In the genomic region with DNA sequence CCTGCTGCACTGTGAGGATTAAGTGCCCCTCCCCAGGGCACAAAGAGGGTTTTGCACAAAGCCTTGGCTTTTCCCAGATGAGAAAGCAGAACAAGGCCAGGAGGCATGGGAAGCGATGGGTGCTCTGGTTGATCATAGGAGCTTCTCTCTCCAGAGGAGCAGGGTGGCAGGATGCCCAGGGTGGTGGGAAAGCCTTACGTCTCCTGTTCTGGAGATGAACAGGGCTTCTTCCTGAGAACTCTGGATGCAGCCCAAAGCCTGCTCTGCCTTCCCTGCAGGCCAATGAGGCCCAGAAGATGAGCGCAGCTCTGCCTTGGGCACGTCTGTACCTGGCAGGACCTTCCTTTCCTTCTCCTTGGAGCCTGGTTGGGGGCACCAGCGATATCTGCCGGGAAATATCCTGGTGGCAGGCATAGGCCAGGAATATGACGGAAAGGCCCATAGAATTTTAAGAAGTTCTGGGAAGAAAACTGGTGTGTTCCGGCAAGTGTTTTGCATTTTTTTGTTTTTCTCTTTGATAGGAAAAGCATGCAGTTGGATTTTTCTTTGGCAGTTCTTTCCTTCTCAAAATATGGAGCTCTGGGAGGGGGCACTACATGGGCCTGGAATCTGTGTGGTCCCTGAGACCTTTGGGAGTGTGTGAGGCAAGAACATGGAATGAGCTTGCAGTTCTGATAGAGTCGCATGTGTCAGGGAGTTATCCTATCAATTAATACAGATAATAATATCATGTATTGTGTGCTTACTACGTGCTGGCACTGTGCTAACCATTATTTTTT, we compare ENCODE assay signal across 29 cellular contexts.
A peak's percentile ranks its signal among the peaks of the same experiment; 100 is the strongest.
DNase-seq lines count a peak whose midpoint lies in the region; ATAC-seq, FAIRE-seq and TF ChIP-seq lines count a peak whose summit lies in the region.
"Had no signal": no experiment of that assay in that cellular context is flagged by ENCODE, and none has a peak within 500 bp of the region (broad histone marks: within the 10 kb centered on the region; RNA-seq: fewer than 3 reads in every experiment).

No MANE protein-coding gene starts in this region.

- H3K4me3 ChIP-seq in right cardiac atrium (ENCODE audit: low read length) (no peak overlapping the region), H1 (ENCODE audit: extremely low read depth in 1 of 4, insufficient read depth in 2 of 4, low read depth in 3 of 4, low read length in 4 of 4) (no peak overlapping the region), upper lobe of right lung (no peak overlapping the region)
- H3K4me3 ChIP-seq: BLaER1 treated with 17β-estradiol and CSF1 and Interleukin-3, amounts not matched to agents 10 nM and 100 nM; GM23248; HAP-1; SJSA1 had no signal

- no peak for ATAC-seq in right cardiac atrium
- no peak for ATAC-seq in Right ventricle myocardium superior (ENCODE audit: poor library complexity)
- no peak for ATAC-seq in upper lobe of right lung
- ATAC-seq: PC-3, Right ventricle myocardium inferior had no signal

- no peaks in the 10 kb centered on the region for H4K20me1 ChIP-seq in H1 (replicated peaks in 1 of 2; ENCODE audit: control insufficient read depth in 1 of 2, insufficient read depth in 2 of 2, low read length in 2 of 2)
- H4K20me1 ChIP-seq: BLaER1 treated with 17β-estradiol and CSF1 and Interleukin-3, amounts not matched to agents 10 nM and 100 nM had no signal

- no peak for TF ChIP-seq RAD21 in H1 (IDR thresholded peaks at IDR 0.05 in 1 of 2, conservative IDR thresholded peaks at IDR 0.05 in 1 of 2; ENCODE audit: low read depth in 2 of 2, low read length in 2 of 2)

- no peak overlapping the region for H3K4me3 Mint-ChIP-seq in neural crest cell
- H3K4me3 Mint-ChIP-seq: CD4-positive, alpha-beta T cell; HFFc6 had no signal

- no peak for TF ChIP-seq POLR2A in H1 (IDR thresholded peaks at IDR 0.05; ENCODE audit: control extremely low read depth in 1 of 2, low read depth in 2 of 2, low read length in 2 of 2)

- no peak overlapping the region for H4K5ac ChIP-seq in H1 (ENCODE audit: insufficient read length, low read depth, low read length)

- TF ChIP-seq CTCF in H1 (IDR thresholded peaks at IDR 0.05; ENCODE audit: control extremely low read depth in 1 of 3, insufficient read depth in 1 of 3, low read depth in 1 of 3, low read length in 3 of 3): no peak
- no peak for TF ChIP-seq CTCF in neural crest cell (conservative IDR thresholded peaks at IDR 0.05)
- no peak for TF ChIP-seq CTCF in upper lobe of right lung (IDR thresholded peaks at IDR 0.05)

- H3K4me1 Mint-ChIP-seq in neural crest cell: no peaks in the 10 kb centered on the region

- H3K27me3 ChIP-seq in right cardiac atrium (ENCODE audit: control insufficient read depth, insufficient read depth) (no peaks in the 10 kb centered on the region), H1 (replicated peaks in 1 of 4; ENCODE audit: control insufficient read depth in 3 of 4, extremely low read depth in 1 of 4, insufficient read depth in 3 of 4, low read length in 3 of 4) (no peaks in the 10 kb centered on the region), upper lobe of right lung (no peaks in the 10 kb centered on the region)
- H3K27me3 ChIP-seq: BLaER1 treated with 17β-estradiol and CSF1 and Interleukin-3, amounts not matched to agents 10 nM and 100 nM; SJSA1 had no signal

- H4K8ac ChIP-seq in H1 (ENCODE audit: extremely low read depth, insufficient read depth, low read length): no peak overlapping the region

- no peak overlapping the region for H2BK5ac ChIP-seq in H1 (ENCODE audit: low read depth, low read length)

- no peak overlapping the region for H2AK5ac ChIP-seq in H1 (ENCODE audit: low read depth, low read length)

- no peaks in the 10 kb centered on the region for H3K9me3 Mint-ChIP-seq in neural crest cell
- H3K9me3 Mint-ChIP-seq: CD4-positive, alpha-beta T cell; HFFc6 had no signal

- no peak overlapping the region for H2AFZ ChIP-seq in H1 (ENCODE audit: low read length)
- H2AFZ ChIP-seq: GM23248 had no signal

- no peak for FAIRE-seq in H1 (lab: Jason Lieb, UNC)
- FAIRE-seq: A204.1 had no signal

- H3K9ac ChIP-seq in H1 (replicated peaks in 1 of 4; ENCODE audit: extremely low read depth in 1 of 4, low read depth in 3 of 4, low read length in 3 of 4): no peak overlapping the region
- H3K9ac ChIP-seq: BLaER1 treated with 17β-estradiol and CSF1 and Interleukin-3, amounts not matched to agents 10 nM and 100 nM; GM23248 had no signal

- no peak overlapping the region for H2BK120ac ChIP-seq in H1 (replicated peaks; ENCODE audit: low read depth, low read length)

- H3K36me3 Mint-ChIP-seq in neural crest cell (ENCODE audit: low read depth): no peaks in the 10 kb centered on the region

- H3K79me1 ChIP-seq in H1 (ENCODE audit: low read depth, low read length): no peaks in the 10 kb centered on the region

- H3K56ac ChIP-seq in H1 (replicated peaks; ENCODE audit: insufficient read length, low read depth, low read length): no peak overlapping the region

- WGBS in right cardiac atrium: 66% methylated on average over 10 of the region's 10 CpGs
- 96% methylated on average over 6 of the region's 10 CpGs; no CpG with 5 or more reads in 1 of the 2 experiments for WGBS in H1 (ENCODE audit: extremely low coverage in 1 of 2, insufficient coverage in 1 of 2, insufficient read length in 1 of 2, insufficient replicate concordance in 2 of 2, low coverage in 1 of 2, low lambda C conversion rate in 2 of 2, missing lambda C conversion rate in 1 of 2), 2 experiments

- intact Hi-C loops in right cardiac atrium (cut with DNase I): no loop called here
- intact Hi-C loops in Right ventricle myocardium superior (cut with DNase I): no loop called here
- intact Hi-C loops in upper lobe of right lung (cut with DNase I): no loop called here

- H2BK15ac ChIP-seq in H1 (ENCODE audit: low read length): no peak overlapping the region

- no peaks in the 10 kb centered on the region for H3K27me3 Mint-ChIP-seq in neural crest cell (ENCODE audit: low read depth)
- H3K27me3 Mint-ChIP-seq: CD4-positive, alpha-beta T cell had no signal

- no peak overlapping the region for H3K23ac ChIP-seq in H1 (ENCODE audit: insufficient read length)

- CTCF ChIA-PET in H1 (lab: Charles Lee; ENCODE audit: partially characterized antibody): interaction anchor here (1.1 to 1.7 kb wide), 2 partner anchors 12 to 259 kb away, joined by 4 to 9 read pairs; no protein-coding TSS in a partner anchor

- H4K91ac ChIP-seq in H1 (replicated peaks; ENCODE audit: insufficient read length, low read length): no peak overlapping the region

- peak overlapping the region; percentile 84 for H3K27ac Mint-ChIP-seq in neural crest cell (ENCODE audit: unreplicated experiment)
- H3K27ac Mint-ChIP-seq: CD4-positive, alpha-beta T cell; HFFc6 had no signal

- H3K23me2 ChIP-seq in H1 (ENCODE audit: low read depth, low read length): no peaks in the 10 kb centered on the region

- H3K9me3 ChIP-seq in right cardiac atrium (ENCODE audit: control insufficient read depth, low read length) (no peaks in the 10 kb centered on the region), H1 (ENCODE audit: insufficient read depth in 2 of 2, low read depth in 1 of 2, low read length in 1 of 2) (no peaks in the 10 kb centered on the region), upper lobe of right lung (no peaks in the 10 kb centered on the region)
- H3K9me3 ChIP-seq: BLaER1 treated with 17β-estradiol and CSF1 and Interleukin-3, amounts not matched to agents 10 nM and 100 nM; HAP-1; SJSA1 had no signal

- no peak overlapping the region for H3K14ac ChIP-seq in H1 (ENCODE audit: insufficient read length)

- no peaks in the 10 kb centered on the region for H3K79me2 ChIP-seq in H1 (ENCODE audit: control insufficient read depth in 1 of 2, insufficient read depth in 2 of 2, low read length in 2 of 2)

- DNase-seq in right cardiac atrium (peak; percentile 41 to 77 (median 54)), Right ventricle myocardium superior (no peak), H1 (ENCODE audit: low read depth in 1 of 2, low spot score in 2 of 2) (no peak), neural crest cell (ENCODE audit: low read depth, low spot score) (no peak), upper lobe of right lung (no peak), NCI-H2196 (lab: John Stamatoyannopoulos, UW; ENCODE audit: unreplicated experiment) (no peak), D341Med (ENCODE audit: low spot score) (no peak)
- no peak for DNase-seq in activated CD4-positive, alpha-beta T cell treated with anti-CD3 and anti-CD28 coated beads for 4 hours
- DNase-seq: AML-193; CD4-positive, alpha-beta T cell; DMS53; GM23248; HFFc6; Karpas-422; NCI-H1092 treated with DMSO at 0.1 percent for 48 hours; NCI-H1436; NCI-H187; NCI-H2081 treated with DMSO at 0.1 percent for 48 hours; NCI-H2171; NCI-H345; NCI-H510A treated with DMSO at 0.1 percent for 48 hours; NCI-H774; NK-92 treated with Interleukin-12 subunit alpha and Interleukin-12 subunit beta, amount 100 ng/mL, for 24 hours; PC-3 had no signal

- H2BK12ac ChIP-seq in H1 (ENCODE audit: low read depth, low read length): no peak overlapping the region

- no peak overlapping the region for H3K4ac ChIP-seq in H1 (replicated peaks; ENCODE audit: insufficient read length, low read depth, low read length)

- H3K27ac ChIP-seq in right cardiac atrium (ENCODE audit: low read length) (peak overlapping the region; percentile 22), H1 (ENCODE audit: low read depth, low read length) (no peak overlapping the region), upper lobe of right lung (peak overlapping the region; percentile 68)
- H3K27ac ChIP-seq: BLaER1 treated with 17β-estradiol and CSF1 and Interleukin-3, amounts not matched to agents 10 nM and 100 nM; GM23248; SJSA1 had no signal

- POLR2A ChIA-PET in H1 (lab: Charles Lee; ENCODE audit: partially characterized antibody): no interaction called here

- H3K4me2 ChIP-seq in H1 (ENCODE audit: insufficient read depth in 1 of 2, low read depth in 2 of 2, low read length in 2 of 2): no peak overlapping the region
- H3K4me2 ChIP-seq: BLaER1 treated with 17β-estradiol and CSF1 and Interleukin-3, amounts not matched to agents 10 nM and 100 nM had no signal

- H3K4me1 ChIP-seq in right cardiac atrium (ENCODE audit: control insufficient read depth, insufficient read depth, low read length) (peaks cover 5% of the 10 kb centered on the region), H1 (replicated peaks in 1 of 4; ENCODE audit: control insufficient read depth in 3 of 4, insufficient read depth in 4 of 4, low read length in 3 of 4) (no peaks in the 10 kb centered on the region), upper lobe of right lung (peaks cover 14% of the 10 kb centered on the region)
- H3K4me1 ChIP-seq: HAP-1 had no signal

- H3K36me3 ChIP-seq in H1 (ENCODE audit: control insufficient read depth in 2 of 4, insufficient read depth in 4 of 4, low read length in 3 of 4): no peaks in the 10 kb centered on the region
- H3K36me3 ChIP-seq in upper lobe of right lung: no peaks in the 10 kb centered on the region
- H3K36me3 ChIP-seq: BLaER1 treated with 17β-estradiol and CSF1 and Interleukin-3, amounts not matched to agents 10 nM and 100 nM; HAP-1; SJSA1 had no signal

- no peak for TF ChIP-seq EP300 in H1 (IDR thresholded peaks at IDR 0.05; ENCODE audit: borderline replicate concordance in 1 of 2, low read depth in 2 of 2, low read length in 2 of 2)

- 0 out of 2 replicates have a peak overlapping the region, but pooled peaks have one; percentile 22 for H3K18ac ChIP-seq in H1 (ENCODE audit: extremely low read depth, low read length)

- H2BK20ac ChIP-seq in H1 (ENCODE audit: low read length): no peak overlapping the region

TF ChIP-seq in H1, 55 proteins besides CTCF, POLR2A, EP300 and RAD21 (continues in another document):
- TF ChIP-seq PHF8 (conservative IDR thresholded peaks at IDR 0.05; ENCODE audit: low read depth, low read length) (no peak), TEAD4 (IDR thresholded peaks at IDR 0.05; ENCODE audit: low read depth, low read length) (no peak)

Comparison
In these comparisons a context has a peak if more than half of its experiments do, and no peak if none do; other contexts are left out.
1. DNase-seq: peak in right cardiac atrium (3 of 3); none in Right ventricle myocardium superior (single experiment), H1 (0 of 2), neural crest cell (single experiment), upper lobe of right lung (single experiment), NCI-H2196 (single experiment), D341Med (single experiment) and activated CD4-positive, alpha-beta T cell treated with anti-CD3 and anti-CD28 coated beads for 4 hours (0 of 2).